Comparison of ENCODE assay signal across 1 cellular context in the genomic region with DNA sequence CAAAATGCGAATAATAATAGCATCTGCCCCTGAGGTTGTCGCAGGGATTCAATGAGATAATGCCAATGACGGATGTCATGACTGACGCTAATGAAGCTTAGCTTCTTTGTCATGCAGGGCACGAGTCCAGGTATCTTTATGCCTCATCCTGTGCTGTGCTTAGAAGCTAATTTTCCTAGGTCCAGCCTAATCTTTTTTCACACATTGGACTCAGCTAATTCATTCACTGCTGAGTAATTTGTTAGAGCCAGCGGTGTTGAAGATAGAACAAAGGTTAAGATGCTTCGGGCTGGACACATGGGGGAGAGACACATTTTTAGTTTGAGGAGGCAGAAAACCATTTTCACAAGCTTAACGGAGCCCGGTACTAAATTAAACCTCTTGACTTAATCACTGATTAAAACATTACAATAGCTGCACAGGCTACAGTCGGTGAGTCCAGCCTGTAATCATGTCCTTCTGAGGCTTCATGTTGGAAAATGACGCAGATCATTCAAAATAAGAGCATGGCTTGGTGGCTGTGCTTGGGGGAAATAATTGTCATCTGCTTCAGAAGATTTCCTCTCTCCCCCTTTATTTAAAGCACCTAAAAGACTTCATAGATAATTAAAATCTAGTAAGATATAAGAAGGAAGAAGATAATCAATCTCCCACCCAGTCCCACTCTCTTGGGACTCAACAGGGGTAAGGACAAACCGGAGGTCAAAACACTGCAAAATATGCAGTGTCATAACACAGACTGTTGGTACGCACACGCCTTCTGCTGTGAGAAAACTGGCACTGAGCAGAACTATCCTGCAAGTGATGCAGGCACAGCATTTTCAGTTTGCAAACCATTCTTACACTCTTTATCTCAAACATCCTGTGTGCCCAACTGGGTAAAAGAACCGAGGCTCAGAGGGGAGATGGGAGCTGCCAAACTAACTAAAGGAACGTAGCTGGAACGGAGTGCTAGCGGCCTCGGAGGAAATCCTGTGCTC.
TF ChIP-seq lines count a peak whose summit lies in the region.

No MANE protein-coding gene starts in this region.

TF ChIP-seq in K562, 482 proteins besides CTCF, POLR2A, EP300 and RAD21 (continued from another document):
- TF ChIP-seq TAF1 (IDR thresholded peaks at IDR 0.05; ENCODE audit: control insufficient read depth, extremely low read depth, insufficient read depth, low read length, severe bottlenecking) (no peak), TCF3 (CRISPR knock-in tag; IDR thresholded peaks at IDR 0.05) (peak; percentile 71), SNIP1 (IDR thresholded peaks at IDR 0.05; ENCODE audit: low read depth) (no peak), C11orf30 (IDR thresholded peaks at IDR 0.05; ENCODE audit: low read depth) (peak; percentile 52; the same call in 1 of the 2 replicates), MAFF (IDR thresholded peaks at IDR 0.05; ENCODE audit: low read length) (peak; percentile 29), STAT5A (IDR thresholded peaks at IDR 0.05; ENCODE audit: borderline replicate concordance, low read length) (no peak), BCL6 (CRISPR knock-in tag; IDR thresholded peaks at IDR 0.05) (no peak), BHLHE40 (IDR thresholded peaks at IDR 0.05; ENCODE audit: low read length) (peak; percentile 53; the same call in 1 of the 2 replicates), ZHX1 (conservative IDR thresholded peaks at IDR 0.05; ENCODE audit: low read length) (no peak), ZNF79 (CRISPR knock-in tag; IDR thresholded peaks at IDR 0.05; ENCODE audit: low read depth) (no peak), ZNF445 (CRISPR knock-in tag; IDR thresholded peaks at IDR 0.05; ENCODE audit: low read depth) (no peak), GATA2 (CRISPR knock-in tag; IDR thresholded peaks at IDR 0.05) (no peak), ZNF41 (CRISPR knock-in tag; conservative IDR thresholded peaks at IDR 0.05) (peak; percentile 33; the same call in 1 of the 2 replicates), ZNF354B (CRISPR knock-in tag; IDR thresholded peaks at IDR 0.05) (no peak), ZKSCAN3 (CRISPR knock-in tag; IDR thresholded peaks at IDR 0.05) (no peak), ARID1B (IDR thresholded peaks at IDR 0.05) (peak; percentile 78), TAL1 (IDR thresholded peaks at IDR 0.05) (peak; percentile 66), CTBP1 (IDR thresholded peaks at IDR 0.05; ENCODE audit: borderline replicate concordance) (peak; percentile 31; the same call in 1 of the 2 replicates), KAT8 (IDR thresholded peaks at IDR 0.05; ENCODE audit: low read depth) (no peak), RBM17 (IDR thresholded peaks at IDR 0.05; ENCODE audit: borderline replicate concordance, low read depth, low read length) (no peak), MBD2 (IDR thresholded peaks at IDR 0.05; ENCODE audit: borderline replicate concordance, low read depth) (no peak), ZNF57 (CRISPR knock-in tag; IDR thresholded peaks at IDR 0.05) (no peak), HDAC8 (tag; IDR thresholded peaks at IDR 0.05) (0 out of 2 replicates have a peak, but pooled peaks have one; percentile 42), ZMIZ1 (IDR thresholded peaks at IDR 0.05; ENCODE audit: low read depth in 2 of 2, low read length in 2 of 2) (0 out of 4 replicates have a peak, but pooled peaks of 1 of the 2 experiments have one; percentile 29), ARID2 (IDR thresholded peaks at IDR 0.05) (no peak), ZNF280B (CRISPR knock-in tag; IDR thresholded peaks at IDR 0.05) (no peak), CBX3 (IDR thresholded peaks at IDR 0.05; ENCODE audit: borderline replicate concordance in 1 of 2, low read length in 2 of 2) (no peak), ARHGAP35 (IDR thresholded peaks at IDR 0.05; ENCODE audit: partially characterized antibody) (no peak)
- TF ChIP-seq, protein P1, sequence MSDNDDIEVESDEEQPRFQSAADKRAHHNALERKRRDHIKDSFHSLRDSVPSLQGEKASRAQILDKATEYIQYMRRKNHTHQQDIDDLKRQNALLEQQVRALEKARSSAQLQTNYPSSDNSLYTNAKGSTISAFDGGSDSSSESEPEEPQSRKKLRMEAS (CRISPR knock-in tag; IDR thresholded peaks at IDR 0.05) = peak; percentile 21; the same call in 1 of the 2 replicates
- TF ChIP-seq, protein P2, sequence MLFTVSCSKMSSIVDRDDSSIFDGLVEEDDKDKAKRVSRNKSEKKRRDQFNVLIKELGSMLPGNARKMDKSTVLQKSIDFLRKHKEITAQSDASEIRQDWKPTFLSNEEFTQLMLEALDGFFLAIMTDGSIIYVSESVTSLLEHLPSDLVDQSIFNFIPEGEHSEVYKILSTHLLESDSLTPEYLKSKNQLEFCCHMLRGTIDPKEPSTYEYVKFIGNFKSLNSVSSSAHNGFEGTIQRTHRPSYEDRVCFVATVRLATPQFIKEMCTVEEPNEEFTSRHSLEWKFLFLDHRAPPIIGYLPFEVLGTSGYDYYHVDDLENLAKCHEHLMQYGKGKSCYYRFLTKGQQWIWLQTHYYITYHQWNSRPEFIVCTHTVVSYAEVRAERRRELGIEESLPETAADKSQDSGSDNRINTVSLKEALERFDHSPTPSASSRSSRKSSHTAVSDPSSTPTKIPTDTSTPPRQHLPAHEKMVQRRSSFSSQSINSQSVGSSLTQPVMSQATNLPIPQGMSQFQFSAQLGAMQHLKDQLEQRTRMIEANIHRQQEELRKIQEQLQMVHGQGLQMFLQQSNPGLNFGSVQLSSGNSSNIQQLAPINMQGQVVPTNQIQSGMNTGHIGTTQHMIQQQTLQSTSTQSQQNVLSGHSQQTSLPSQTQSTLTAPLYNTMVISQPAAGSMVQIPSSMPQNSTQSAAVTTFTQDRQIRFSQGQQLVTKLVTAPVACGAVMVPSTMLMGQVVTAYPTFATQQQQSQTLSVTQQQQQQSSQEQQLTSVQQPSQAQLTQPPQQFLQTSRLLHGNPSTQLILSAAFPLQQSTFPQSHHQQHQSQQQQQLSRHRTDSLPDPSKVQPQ (CRISPR knock-in tag; IDR thresholded peaks at IDR 0.05; ENCODE audit: borderline replicate concordance) = no peak
